In the genomic region with DNA sequence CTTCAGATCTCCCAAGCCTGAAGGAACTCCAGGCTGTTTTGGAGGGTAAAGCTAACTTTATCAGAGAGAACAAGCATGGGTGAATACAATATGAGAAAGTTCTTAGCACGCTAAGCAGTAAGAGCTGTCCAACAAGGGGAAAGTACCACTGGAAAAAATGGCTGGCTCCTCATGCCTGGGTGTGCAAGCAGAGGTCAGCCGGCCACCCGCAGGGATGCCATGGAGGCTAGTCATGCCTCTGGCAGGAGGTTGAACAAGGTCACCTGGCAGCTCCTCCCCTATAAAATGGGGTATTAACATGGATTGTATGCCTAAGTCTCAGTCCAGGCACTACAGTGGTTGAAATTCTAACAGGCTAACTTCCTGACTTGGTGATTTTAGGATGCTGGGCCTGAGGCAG, we compare ENCODE assay signal across 26 cellular contexts.
DNase-seq lines count a peak whose midpoint lies in the region; ATAC-seq and TF ChIP-seq lines count a peak whose summit lies in the region.
"Had no signal": no experiment of that assay in that cellular context is flagged by ENCODE, and none has a peak within 500 bp of the region (broad histone marks: within the 10 kb centered on the region; RNA-seq: fewer than 3 reads in every experiment).

No MANE protein-coding gene starts in this region.

- TF ChIP-seq POLR2A in breast epithelium (IDR thresholded peaks at IDR 0.05), result no peak

- no peak overlapping the region for H3K4me3 Mint-ChIP-seq in activated T-cell treated with anti-CD3 and anti-CD28 coated beads, Interleukin-2, amount 50 U/mL, for 24 hours
- H3K4me3 Mint-ChIP-seq: activated CD4-positive, alpha-beta T cell treated with anti-CD3 and anti-CD28 coated beads for 36 hours; activated naive CD4-positive, alpha-beta T cell treated with anti-CD3 and anti-CD28 coated beads for 36 hours; central memory CD8-positive, alpha-beta T cell; mesothelial cell of epicardium; naive thymus-derived CD8-positive, alpha-beta T cell had no signal

- no TSS peak for BruUV-seq in mammary epithelial cell (replicated peaks; lab: Mats Ljungman, UMichigan)

- H2AFZ ChIP-seq in mammary epithelial cell (ENCODE audit: low read depth, low read length), result no peak overlapping the region

- H3K27me3 Mint-ChIP-seq in activated T-cell treated with anti-CD3 and anti-CD28 coated beads, Interleukin-2, amount 50 U/mL, for 24 hours, result peaks cover 57% of the 10 kb centered on the region

- H3K9me3 ChIP-seq in mammary epithelial cell (replicated peaks; ENCODE audit: insufficient read depth, low read length) (no peaks in the 10 kb centered on the region), breast epithelium (peaks cover 0 to 4% of the 10 kb centered on the region in 2 donors), SJSA1 (replicated peaks) (no peaks in the 10 kb centered on the region)

- no peak overlapping the region for H3K9ac ChIP-seq in mammary epithelial cell (ENCODE audit: insufficient read depth, low read length)

- peak; percentile 60 for DNase-seq in mammary epithelial cell
- no peak for DNase-seq in breast epithelium (ENCODE audit: low spot score in 2 of 2)
- DNase-seq in SJSA1 (ENCODE audit: low read depth in 1 of 2, low spot score in 2 of 2), result peak; percentile 50 to 66
- peak; percentile 12 for DNase-seq in glomerular visceral epithelial cell (ENCODE audit: extremely low spot score)
- no peak for DNase-seq in SW 1271 (lab: John Stamatoyannopoulos, UW)
- DNase-seq in activated T-cell treated with anti-CD3 and anti-CD28 coated beads, Interleukin-2, amount 50 U/mL, for 24 hours, result no peak
- no peak for DNase-seq in COLO829 (ENCODE audit: low spot score)
- DNase-seq: activated CD4-positive, alpha-beta T cell treated with anti-CD3 and anti-CD28 coated beads for 36 hours; activated naive CD4-positive, alpha-beta T cell treated with anti-CD3 and anti-CD28 coated beads for 36 hours; amygdala; heart left ventricle; KBM-7; left lung; NCI-H1436 treated with DMSO at 0.1 percent for 48 hours; NCI-H2107; NCI-H446; OCI-M1; retina; SIG-M5; stimulated activated CD4-positive, alpha-beta T cell treated with anti-CD3 and anti-CD28 coated beads, Interleukin-4, amount 100 ng/mL, for 24 hours; stimulated activated naive CD4-positive, alpha-beta T cell had no signal

- dilution Hi-C loops in mammary epithelial cell (cut with HindIII; ENCODE audit: low sequenced_read_pairs), result no loop called here

- CTCF ChIA-PET in mammary epithelial cell (lab: Charles Lee; ENCODE audit: low non-redundant PET), result no interaction called here

- no peaks in the 10 kb centered on the region for H3K4me1 Mint-ChIP-seq in activated T-cell treated with anti-CD3 and anti-CD28 coated beads, Interleukin-2, amount 50 U/mL, for 24 hours (ENCODE audit: low read depth)
- H3K4me1 Mint-ChIP-seq: activated CD4-positive, alpha-beta T cell treated with anti-CD3 and anti-CD28 coated beads for 36 hours; central memory CD8-positive, alpha-beta T cell; mesothelial cell of epicardium; naive thymus-derived CD8-positive, alpha-beta T cell had no signal

- H3K27ac Mint-ChIP-seq in activated T-cell treated with anti-CD3 and anti-CD28 coated beads, Interleukin-2, amount 50 U/mL, for 24 hours, result no peak overlapping the region
- H3K27ac Mint-ChIP-seq: activated CD4-positive, alpha-beta T cell treated with anti-CD3 and anti-CD28 coated beads for 36 hours; activated naive CD4-positive, alpha-beta T cell treated with anti-CD3 and anti-CD28 coated beads for 36 hours; mesothelial cell of epicardium had no signal

- no peaks in the 10 kb centered on the region for H3K27me3 ChIP-seq in mammary epithelial cell (ENCODE audit: insufficient read depth, low read length)
- H3K27me3 ChIP-seq in breast epithelium, result no peaks in the 10 kb centered on the region
- H3K27me3 ChIP-seq in SJSA1 (replicated peaks), result no peaks in the 10 kb centered on the region

- no peaks in the 10 kb centered on the region for H3K36me3 Mint-ChIP-seq in activated T-cell treated with anti-CD3 and anti-CD28 coated beads, Interleukin-2, amount 50 U/mL, for 24 hours (ENCODE audit: low read depth)
- H3K36me3 Mint-ChIP-seq: mesothelial cell of epicardium; naive thymus-derived CD8-positive, alpha-beta T cell had no signal

- H3K4me2 ChIP-seq in mammary epithelial cell (ENCODE audit: insufficient read depth, low read depth, low read length), result no peak overlapping the region

- H3K9me3 Mint-ChIP-seq in activated T-cell treated with anti-CD3 and anti-CD28 coated beads, Interleukin-2, amount 50 U/mL, for 24 hours, result no peaks in the 10 kb centered on the region
- H3K9me3 Mint-ChIP-seq: activated naive CD4-positive, alpha-beta T cell treated with anti-CD3 and anti-CD28 coated beads for 36 hours; central memory CD8-positive, alpha-beta T cell had no signal

- in situ Hi-C loops in mammary epithelial cell (cut with MboI; ENCODE audit: low sequenced_read_pairs in 2 of 2), result no loop called here

- WGBS in mammary epithelial cell (ENCODE audit: low coverage, missing lambda C conversion rate), result 27% methylated on average over 3 of the region's 3 CpGs

- no peak overlapping the region for H3K4me3 ChIP-seq in mammary epithelial cell (replicated peaks in 1 of 3; ENCODE audit: insufficient read depth in 1 of 3, low read depth in 2 of 3, low read length in 3 of 3)
- no peak overlapping the region for H3K4me3 ChIP-seq in breast epithelium
- H3K4me3 ChIP-seq in SJSA1, result no peak overlapping the region
- H3K4me3 ChIP-seq: heart left ventricle, left lung had no signal

- intact Hi-C loops in mammary epithelial cell (cut with micrococcal nuclease), result no loop called here
- intact Hi-C loops in breast epithelium (cut with DNase I; ENCODE audit: low total_unique reads), result no loop called here

- ATAC-seq in GM18858 (IDR thresholded peaks at IDR 0.05; ENCODE audit: unreplicated experiment), result no peak
- ATAC-seq: activated CD4-positive, alpha-beta T cell treated with anti-CD3 and anti-CD28 coated beads for 36 hours; heart left ventricle; left lung; naive thymus-derived CD8-positive, alpha-beta T cell had no signal

- H3K27ac ChIP-seq in mammary epithelial cell (ENCODE audit: insufficient read depth, low read depth, low read length) (no peak overlapping the region), breast epithelium (no peak overlapping the region), SJSA1 (peak overlapping the region; percentile 60)
- H3K27ac ChIP-seq: 22Rv1, heart left ventricle, left lung had no signal

- no peaks in the 10 kb centered on the region for H4K20me1 ChIP-seq in mammary epithelial cell (ENCODE audit: insufficient read depth, low read length)

- no peaks in the 10 kb centered on the region for H3K36me3 ChIP-seq in mammary epithelial cell (ENCODE audit: insufficient read depth, low read length)
- H3K36me3 ChIP-seq in breast epithelium, result no peaks in the 10 kb centered on the region
- H3K36me3 ChIP-seq in SJSA1, result no peaks in the 10 kb centered on the region
- H3K36me3 ChIP-seq: heart left ventricle, left lung had no signal

- peaks cover 7% of the 10 kb centered on the region for H3K4me1 ChIP-seq in mammary epithelial cell (ENCODE audit: insufficient read depth, low read length)
- H3K4me1 ChIP-seq in breast epithelium, result no peaks in the 10 kb centered on the region
- peaks cover 23% of the 10 kb centered on the region for H3K4me1 ChIP-seq in SJSA1 (replicated peaks)
- H3K4me1 ChIP-seq: heart left ventricle, left lung had no signal

- no peaks in the 10 kb centered on the region for H3K79me2 ChIP-seq in mammary epithelial cell (ENCODE audit: insufficient read depth, low read length)

- no peak for TF ChIP-seq CTCF in mammary epithelial cell (conservative IDR thresholded peaks at IDR 0.05 in 1 of 2, IDR thresholded peaks at IDR 0.05 in 1 of 2; ENCODE audit: extremely low read depth in 1 of 2, insufficient read depth in 1 of 2, low read depth in 1 of 2, low read length in 2 of 2)
- no peak for TF ChIP-seq CTCF in breast epithelium (IDR thresholded peaks at IDR 0.05)

Comparison
In these comparisons a context has a peak if more than half of its experiments do, and no peak if none do; other contexts are left out.
1. DNase-seq: peak in mammary epithelial cell (single experiment), SJSA1 (2 of 2) and glomerular visceral epithelial cell (single experiment); none in breast epithelium (0 of 2), SW 1271 (0 of 2), activated T-cell treated with anti-CD3 and anti-CD28 coated beads, Interleukin-2, amount 50 U/mL, for 24 hours (single experiment) and COLO829 (single experiment).